In genomic region chr12:130863298-130863697, GRCh38 we compare ENCODE assay signal across 16 cellular contexts. TPM values are rescaled to one million over a fixed set of nuclear protein-coding genes. Genes with fewer than 3 reads are reported as not detected.
DNase-seq lines count a peak whose midpoint lies in the region; ATAC-seq and TF ChIP-seq lines count a peak whose summit lies in the region.
"Had no signal": no experiment of that assay in that cellular context is flagged by ENCODE, and none has a peak within 500 bp of the region (broad histone marks: within the 10 kb centered on the region; RNA-seq: fewer than 3 reads in every experiment).

No MANE protein-coding gene starts in this region.

- H3K27ac ChIP-seq in OCI-LY1 (ENCODE audit: low read depth, low read length, poor library complexity, severe bottlenecking), result no peak overlapping the region

- H3K4me3 ChIP-seq in OCI-LY1 (ENCODE audit: low read depth, low read length, poor library complexity, severe bottlenecking), result no peak overlapping the region
- H3K4me3 ChIP-seq: MG63 had no signal

- H3K27me3 Mint-ChIP-seq in progenitor cell of endocrine pancreas, result no peaks in the 10 kb centered on the region

- no peak overlapping the region for H2AFZ ChIP-seq in OCI-LY1 (ENCODE audit: low read length)

- H3K4me1 Mint-ChIP-seq in progenitor cell of endocrine pancreas (ENCODE audit: low read depth), result no peaks in the 10 kb centered on the region

- H3K36me3 Mint-ChIP-seq in progenitor cell of endocrine pancreas (ENCODE audit: insufficient read depth), result no peaks in the 10 kb centered on the region
- H3K36me3 Mint-ChIP-seq: CD8-positive, alpha-beta T cell had no signal

- H3K4me2 ChIP-seq in OCI-LY1 (ENCODE audit: low read length), result no peak overlapping the region

- H3K4me3 Mint-ChIP-seq in progenitor cell of endocrine pancreas (ENCODE audit: low read depth), result no peak overlapping the region
- H3K4me3 Mint-ChIP-seq: CD8-positive, alpha-beta T cell had no signal

- H3K9me2 ChIP-seq in OCI-LY1 (ENCODE audit: low read depth, low read length), result no peaks in the 10 kb centered on the region

- ATAC-seq in left lobe of liver, result peak; percentile 97
- no peak for ATAC-seq in GM21737 (IDR thresholded peaks at IDR 0.05; ENCODE audit: unreplicated experiment)
- no peak for ATAC-seq in GM18498 (IDR thresholded peaks at IDR 0.05; ENCODE audit: unreplicated experiment)
- ATAC-seq in HG03469 (IDR thresholded peaks at IDR 0.05; ENCODE audit: unreplicated experiment), result no peak
- ATAC-seq: CD8-positive, alpha-beta T cell had no signal

- no peaks in the 10 kb centered on the region for H3K4me1 ChIP-seq in OCI-LY1 (ENCODE audit: insufficient read depth, low read length, severe bottlenecking)

- peak overlapping the region; percentile 4 for H3K27ac Mint-ChIP-seq in progenitor cell of endocrine pancreas
- H3K27ac Mint-ChIP-seq: CD8-positive, alpha-beta T cell had no signal

- H4K20me1 ChIP-seq in OCI-LY1 (ENCODE audit: insufficient read depth, low read length), result no peaks in the 10 kb centered on the region

- DNase-seq in ELF-1 (ENCODE audit: low read depth, low spot score) (peak; percentile 47), left lobe of liver (ENCODE audit: low spot score) (peak; percentile 48), progenitor cell of endocrine pancreas (ENCODE audit: low spot score, unreplicated experiment) (no peak), NCI-H1417 treated with DMSO at 0.1 percent for 48 hours (lab: John Stamatoyannopoulos, UW) (no peak)
- DNase-seq: CD8-positive, alpha-beta T cell; MG63; NCI-H1105 treated with DMSO at 0.1 percent for 48 hours; NCI-H187 treated with DMSO at 0.1 percent for 48 hours; NCI-H2171; NCI-H446 treated with DMSO at 0.1 percent for 48 hours; NCI-H774; SHP77 treated with DMSO at 0.1 percent for 48 hours had no signal

- no peaks in the 10 kb centered on the region for H3F3A ChIP-seq in OCI-LY1 (ENCODE audit: insufficient read depth, low read length)

- peaks cover 4% of the 10 kb centered on the region; the same call in 1 of the 2 replicates for H3K27me3 ChIP-seq in OCI-LY1 (ENCODE audit: insufficient read depth, low read length)
- H3K27me3 ChIP-seq: MG63 had no signal

- TF ChIP-seq CTCF in OCI-LY1 (IDR thresholded peaks at IDR 0.05; ENCODE audit: low read length) (peak; percentile 36; the same call in 1 of the 2 replicates), progenitor cell of endocrine pancreas (IDR thresholded peaks at IDR 0.05; ENCODE audit: unreplicated experiment) (peak; percentile 9)

- H3K79me2 ChIP-seq in OCI-LY1 (ENCODE audit: insufficient read depth, low read length), result no peaks in the 10 kb centered on the region

- H3K9ac ChIP-seq in OCI-LY1 (ENCODE audit: low read length), result no peak overlapping the region

- no peaks in the 10 kb centered on the region for H3K36me3 ChIP-seq in OCI-LY1 (ENCODE audit: insufficient read depth, low read length)
- H3K36me3 ChIP-seq: MG63 had no signal

- H3K9me3 ChIP-seq in OCI-LY1 (ENCODE audit: low read length), result no peaks in the 10 kb centered on the region
- H3K9me3 ChIP-seq: MG63 had no signal

- no peaks in the 10 kb centered on the region for H3K9me3 Mint-ChIP-seq in progenitor cell of endocrine pancreas (ENCODE audit: low read depth)
- H3K9me3 Mint-ChIP-seq: CD8-positive, alpha-beta T cell had no signal

RNA-seq across cellular contexts. Expression of gene RAN, which starts 8.6 kb away (rescaled TPM):
- total RNA-seq in left lobe of liver, result 140 TPM
- total RNA-seq in progenitor cell of endocrine pancreas, result 803 and 832 TPM in 2 replicates

RNA-seq across cellular contexts. Expression of gene STX2, which starts 24.2 kb away (rescaled TPM):
- total RNA-seq in left lobe of liver, result 8.1 TPM
- 20.5 and 22.4 TPM in 2 replicates for total RNA-seq in progenitor cell of endocrine pancreas

Comparison
In these comparisons a context has a peak if more than half of its experiments do, and no peak if none do; other contexts are left out.
1. DNase-seq: peak in ELF-1 (single experiment) and left lobe of liver (single experiment); none in progenitor cell of endocrine pancreas (single experiment) and NCI-H1417 treated with DMSO at 0.1 percent for 48 hours (single experiment).